Comparison of ENCODE assay signal across 22 cellular contexts in genomic region chr22:35378547-35379078, GRCh38. TPM values are rescaled to one million over a fixed set of nuclear protein-coding genes. Genes with fewer than 3 reads are reported as not detected.
DNase-seq lines count a peak whose midpoint lies in the region; ATAC-seq, FAIRE-seq and TF ChIP-seq lines count a peak whose summit lies in the region.
"Had no signal": no experiment of that assay in that cellular context is flagged by ENCODE, and none has a peak within 500 bp of the region (broad histone marks: within the 10 kb centered on the region; RNA-seq: fewer than 3 reads in every experiment).

No MANE protein-coding gene starts in this region.

- ATAC-seq in HepG2 (peak; percentile 22), right lobe of liver (no peak), HG03432 (IDR thresholded peaks at IDR 0.05; ENCODE audit: unreplicated experiment) (no peak)
- no peak for ATAC-seq in activated T-cell treated with anti-CD3 and anti-CD28 coated beads, Interleukin-2, amount 50 U/mL, for 72 hours (replicated peaks in 1 of 2)
- ATAC-seq: T-cell had no signal

- no peak for TF ChIP-seq RAD21 in HepG2 (CRISPR knock-in tag; IDR thresholded peaks at IDR 0.05)
- no peak for TF ChIP-seq RAD21 in H1 (IDR thresholded peaks at IDR 0.05 in 1 of 2, conservative IDR thresholded peaks at IDR 0.05 in 1 of 2; ENCODE audit: low read depth in 2 of 2, low read length in 2 of 2)

- peak overlapping the region in 1 of 3 experiments; percentile 81; a peak in 2 of 6 replicates for H3K4me3 ChIP-seq in HepG2 (replicated peaks in 1 of 3; ENCODE audit: insufficient read depth in 1 of 3, low read depth in 2 of 3, low read length in 3 of 3)
- no peak overlapping the region for H3K4me3 ChIP-seq in right lobe of liver
- H3K4me3 ChIP-seq in H1 (ENCODE audit: extremely low read depth in 1 of 4, insufficient read depth in 2 of 4, low read depth in 3 of 4, low read length in 4 of 4) = no peak overlapping the region
- H3K4me3 ChIP-seq in breast epithelium = no peak overlapping the region
- H3K4me3 ChIP-seq: BLaER1, left ventricle myocardium inferior had no signal

- peaks cover 2% of the 10 kb centered on the region; the same call in 1 of the 2 replicates for H3K79me1 ChIP-seq in H1 (ENCODE audit: low read depth, low read length)

- H3K9ac ChIP-seq in HepG2 (ENCODE audit: insufficient read depth, low read depth, low read length) (peak overlapping the region; percentile 21; the same call in 1 of the 2 replicates), H1 (replicated peaks in 1 of 4; ENCODE audit: extremely low read depth in 1 of 4, low read depth in 3 of 4, low read length in 3 of 4) (no peak overlapping the region)
- H3K9ac ChIP-seq: BLaER1, KMS-11 had no signal

- peak overlapping the region; percentile 92 for H3K27ac Mint-ChIP-seq in progenitor cell of endocrine pancreas
- H3K27ac Mint-ChIP-seq in activated T-cell treated with anti-CD3 and anti-CD28 coated beads, Interleukin-2, amount 50 U/mL, for 72 hours = no peak overlapping the region
- H3K27ac Mint-ChIP-seq: T-cell had no signal

- peak overlapping the region; percentile 95 for H3K4me2 ChIP-seq in HepG2 (ENCODE audit: low read depth, low read length)
- 0 out of 4 replicates have a peak overlapping the region, but pooled peaks have one; percentile 28 to 30 for H3K4me2 ChIP-seq in H1 (ENCODE audit: insufficient read depth in 1 of 2, low read depth in 2 of 2, low read length in 2 of 2)
- H3K4me2 ChIP-seq: KMS-11 had no signal

- peaks cover 20% of the 10 kb centered on the region for H3K79me2 ChIP-seq in HepG2 (ENCODE audit: insufficient read depth, low read length)
- H3K79me2 ChIP-seq in H1 (ENCODE audit: control insufficient read depth in 1 of 2, insufficient read depth in 2 of 2, low read length in 2 of 2) = peaks cover 0 to 4% of the 10 kb centered on the region in 2 experiments; a peak in 1 of 4 replicates

- peak overlapping the region; percentile 91 for H2BK12ac ChIP-seq in H1 (ENCODE audit: low read depth, low read length)

- H2BK15ac ChIP-seq in H1 (ENCODE audit: low read length) = no peak overlapping the region

- DNase-seq in HepG2 (ENCODE audit: low spot score) = peak; percentile 47
- no peak for DNase-seq in right lobe of liver
- no peak for DNase-seq in H1 (ENCODE audit: low read depth in 1 of 2, low spot score in 2 of 2)
- DNase-seq in progenitor cell of endocrine pancreas (ENCODE audit: low spot score, unreplicated experiment) = no peak
- no peak for DNase-seq in breast epithelium (ENCODE audit: low spot score in 2 of 2)
- no peak for DNase-seq in activated T-cell treated with anti-CD3 and anti-CD28 coated beads, Interleukin-2, amount 50 U/mL, for 72 hours
- DNase-seq in cerebellar cortex (ENCODE audit: low spot score) = no peak
- DNase-seq: activated CD4-positive, alpha-beta T cell treated with anti-CD3 and anti-CD28 coated beads, Interleukin-2, amount 50 U/mL, for 1 hour; activated CD8-positive, alpha-beta memory T cell treated with anti-CD3 and anti-CD28 coated beads, Interleukin-2, amount 50 U/mL, for 4 hours; activated gamma-delta T cell; effector memory CD4-positive, alpha-beta T cell; glutamatergic neuron; left ventricle myocardium inferior; NCI-H2081; SHP77; stimulated activated CD4-positive, alpha-beta T cell treated with anti-CD3 and anti-CD28 coated beads, Interleukin-15, amount 100 ng/mL, for 24 hours; T-cell had no signal

- peak overlapping the region; percentile 44 for H3K4me3 Mint-ChIP-seq in progenitor cell of endocrine pancreas (ENCODE audit: low read depth)
- H3K4me3 Mint-ChIP-seq in activated T-cell treated with anti-CD3 and anti-CD28 coated beads, Interleukin-2, amount 50 U/mL, for 72 hours = no peak overlapping the region
- H3K4me3 Mint-ChIP-seq: T-cell had no signal

- H4K20me1 ChIP-seq in HepG2 (ENCODE audit: insufficient read depth, low read length) = peaks cover 3% of the 10 kb centered on the region; the same call in 1 of the 2 replicates
- H4K20me1 ChIP-seq in H1 (replicated peaks in 1 of 2; ENCODE audit: control insufficient read depth in 1 of 2, insufficient read depth in 2 of 2, low read length in 2 of 2) = no peaks in the 10 kb centered on the region
- H4K20me1 ChIP-seq: BLaER1 had no signal

- TF ChIP-seq CTCF in HepG2 (CRISPR knock-in tag; IDR thresholded peaks at IDR 0.05) = no peak
- no peak for TF ChIP-seq CTCF in right lobe of liver (IDR thresholded peaks at IDR 0.05)
- no peak for TF ChIP-seq CTCF in H1 (IDR thresholded peaks at IDR 0.05; ENCODE audit: control extremely low read depth in 1 of 3, insufficient read depth in 1 of 3, low read depth in 1 of 3, low read length in 3 of 3)
- no peak for TF ChIP-seq CTCF in progenitor cell of endocrine pancreas (IDR thresholded peaks at IDR 0.05; ENCODE audit: unreplicated experiment)
- TF ChIP-seq CTCF in breast epithelium (IDR thresholded peaks at IDR 0.05) = no peak

- H3K9me3 Mint-ChIP-seq in progenitor cell of endocrine pancreas (ENCODE audit: low read depth) = no peaks in the 10 kb centered on the region
- no peaks in the 10 kb centered on the region for H3K9me3 Mint-ChIP-seq in activated T-cell treated with anti-CD3 and anti-CD28 coated beads, Interleukin-2, amount 50 U/mL, for 72 hours
- H3K9me3 Mint-ChIP-seq: T-cell had no signal

- intact Hi-C loops in HepG2 (cut with micrococcal nuclease; ENCODE audit: unreplicated experiment) = no loop called here
- intact Hi-C loops in right lobe of liver (cut with DNase I) = no loop called here
- intact Hi-C loops in breast epithelium (cut with DNase I; ENCODE audit: low total_unique reads) = no loop called here

- no peak overlapping the region for H4K8ac ChIP-seq in H1 (ENCODE audit: extremely low read depth, insufficient read depth, low read length)

- no peak overlapping the region for H2AFZ ChIP-seq in HepG2 (ENCODE audit: low read length)
- H2AFZ ChIP-seq in H1 (ENCODE audit: low read length) = no peak overlapping the region

- peak overlapping the region; percentile 52 for H3K18ac ChIP-seq in H1 (ENCODE audit: extremely low read depth, low read length)

- H2BK20ac ChIP-seq in H1 (ENCODE audit: low read length) = peak overlapping the region; percentile 15; the same call in 1 of the 2 replicates

- peak overlapping the region; percentile 76 for H3K27ac ChIP-seq in HepG2 (ENCODE audit: extremely low read length, insufficient read depth, low read length)
- peak overlapping the region in 1 of 3 donors; percentile 74 for H3K27ac ChIP-seq in right lobe of liver
- H3K27ac ChIP-seq in H1 (ENCODE audit: low read depth, low read length) = no peak overlapping the region
- H3K27ac ChIP-seq in breast epithelium = peak overlapping the region in 1 of 2 donors; percentile 75

- TF ChIP-seq POLR2A in HepG2 (IDR thresholded peaks at IDR 0.05; ENCODE audit: insufficient read depth in 1 of 2, low read depth in 2 of 2, low read length in 2 of 2) = no peak
- TF ChIP-seq POLR2A in right lobe of liver (IDR thresholded peaks at IDR 0.05) = no peak
- no peak for TF ChIP-seq POLR2A in H1 (IDR thresholded peaks at IDR 0.05; ENCODE audit: control extremely low read depth in 1 of 2, low read depth in 2 of 2, low read length in 2 of 2)
- TF ChIP-seq POLR2A in breast epithelium (IDR thresholded peaks at IDR 0.05) = no peak

- H3K36me3 ChIP-seq in HepG2 (replicated peaks in 1 of 2; ENCODE audit: control insufficient read depth in 1 of 2, insufficient read depth in 2 of 2, low read length in 2 of 2) = peaks cover 1 to 6% of the 10 kb centered on the region in 2 experiments; a peak in 4 of 5 replicates
- peaks cover 0 to 7% (median 0%) of the 10 kb centered on the region in 4 donors for H3K36me3 ChIP-seq in right lobe of liver
- H3K36me3 ChIP-seq in H1 (ENCODE audit: control insufficient read depth in 2 of 4, insufficient read depth in 4 of 4, low read length in 3 of 4) = 0 out of 8 replicates have a peak, but pooled peaks cover 0 to 3% (median 0%) of the 10 kb centered on the region in 4 experiments
- no peaks in the 10 kb centered on the region for H3K36me3 ChIP-seq in breast epithelium
- H3K36me3 ChIP-seq: BLaER1, left ventricle myocardium inferior had no signal

- 0 out of 2 replicates have a peak overlapping the region, but pooled peaks have one; percentile 20 for H2AK5ac ChIP-seq in H1 (ENCODE audit: low read depth, low read length)

- peak overlapping the region; percentile 28 for H4K5ac ChIP-seq in H1 (ENCODE audit: insufficient read length, low read depth, low read length)

- POLR2A ChIA-PET in HepG2 (lab: Yijun Ruan, JAX) (no interaction called here), H1 (lab: Charles Lee; ENCODE audit: partially characterized antibody) (interaction anchor here (57.4 kb wide), 1 partner anchor 36 kb away, joined by 1995 read pairs; the partner anchor contains the start of gene MCM5)

- H3K4me1 ChIP-seq in HepG2 (ENCODE audit: insufficient read depth, low read length) = peaks cover 87% of the 10 kb centered on the region
- H3K4me1 ChIP-seq in right lobe of liver = peaks cover 0 to 64% (median 16%) of the 10 kb centered on the region in 4 donors
- H3K4me1 ChIP-seq in H1 (replicated peaks in 1 of 4; ENCODE audit: control insufficient read depth in 3 of 4, insufficient read depth in 4 of 4, low read length in 3 of 4) = peaks cover 22 to 31% (median 26%) of the 10 kb centered on the region in 4 experiments
- H3K4me1 ChIP-seq in breast epithelium = no peaks in the 10 kb centered on the region

- H3K14ac ChIP-seq in H1 (ENCODE audit: insufficient read length) = no peak overlapping the region

- peaks cover 8% of the 10 kb centered on the region; the same call in 1 of the 2 replicates for H3K23me2 ChIP-seq in H1 (ENCODE audit: low read depth, low read length)

- H3K27me3 ChIP-seq in HepG2 (ENCODE audit: control insufficient read depth in 1 of 2, insufficient read depth in 2 of 2, low read length in 2 of 2) (no peaks in the 10 kb centered on the region; a peak in 1 of 5 replicates), right lobe of liver (no peaks in the 10 kb centered on the region), H1 (replicated peaks in 1 of 4; ENCODE audit: control insufficient read depth in 3 of 4, extremely low read depth in 1 of 4, insufficient read depth in 3 of 4, low read length in 3 of 4) (no peaks in the 10 kb centered on the region; a peak in 1 of 7 replicates), breast epithelium (no peaks in the 10 kb centered on the region)

- H3K56ac ChIP-seq in H1 (replicated peaks; ENCODE audit: insufficient read length, low read depth, low read length) = no peak overlapping the region

- peaks cover 47% of the 10 kb centered on the region for H3K4me1 Mint-ChIP-seq in progenitor cell of endocrine pancreas (ENCODE audit: low read depth)
- H3K4me1 Mint-ChIP-seq in activated T-cell treated with anti-CD3 and anti-CD28 coated beads, Interleukin-2, amount 50 U/mL, for 72 hours (ENCODE audit: low read depth) = peaks cover 17% of the 10 kb centered on the region

- no peak overlapping the region for H3K23ac ChIP-seq in H1 (ENCODE audit: insufficient read length)

- H3K36me3 Mint-ChIP-seq in progenitor cell of endocrine pancreas (ENCODE audit: insufficient read depth) = no peaks in the 10 kb centered on the region
- no peaks in the 10 kb centered on the region for H3K36me3 Mint-ChIP-seq in activated T-cell treated with anti-CD3 and anti-CD28 coated beads, Interleukin-2, amount 50 U/mL, for 72 hours (ENCODE audit: insufficient read depth in 2 of 2)
- H3K36me3 Mint-ChIP-seq: T-cell had no signal

- no TSS peak for BruUV-seq in HepG2 (replicated peaks; lab: Mats Ljungman, UMichigan)

- TF ChIP-seq EP300 in HepG2 (IDR thresholded peaks at IDR 0.05; ENCODE audit: low read depth in 2 of 2, low read length in 2 of 2) (peak in 1 of 2 experiments; percentile 24; a peak in 1 of 4 replicates), HepG2 (CRISPR knock-in tag; IDR thresholded peaks at IDR 0.05; ENCODE audit: borderline replicate concordance) (no peak), H1 (IDR thresholded peaks at IDR 0.05; ENCODE audit: borderline replicate concordance in 1 of 2, low read depth in 2 of 2, low read length in 2 of 2) (no peak)

- peak overlapping the region; percentile 67 for H2BK120ac ChIP-seq in H1 (replicated peaks; ENCODE audit: low read depth, low read length)

- no peaks in the 10 kb centered on the region for H3K27me3 Mint-ChIP-seq in progenitor cell of endocrine pancreas
- peaks cover 33% of the 10 kb centered on the region for H3K27me3 Mint-ChIP-seq in activated T-cell treated with anti-CD3 and anti-CD28 coated beads, Interleukin-2, amount 50 U/mL, for 72 hours (ENCODE audit: low read depth)

- 0% methylated on average over 5 of the region's 5 CpGs for WGBS in HepG2 (ENCODE audit: low lambda C conversion rate)
- WGBS in right lobe of liver (ENCODE audit: insufficient coverage, low coverage, low lambda C conversion rate, missing lambda C conversion rate) = 66% methylated on average over 4 of the region's 5 CpGs
- WGBS in H1 (ENCODE audit: extremely low coverage in 1 of 2, insufficient coverage in 1 of 2, insufficient read length in 1 of 2, insufficient replicate concordance in 2 of 2, low coverage in 1 of 2, low lambda C conversion rate in 2 of 2, missing lambda C conversion rate in 1 of 2), 2 experiments = 76% methylated on average over 5 of the region's 5 CpGs; no CpG with 5 or more reads in 1 of the 2 experiments

- peak overlapping the region; percentile 95; the same call in 1 of the 2 replicates for H2BK5ac ChIP-seq in H1 (ENCODE audit: low read depth, low read length)

- in situ Hi-C loops in HepG2 (cut with HindIII; ENCODE audit: extremely low pct_ligation_motif_present, low pct_unique_long_range_greater_than_20kb) = no loop called here

- CTCF ChIA-PET in HepG2 (lab: Yijun Ruan, JAX; ENCODE audit: low intra/inter-chr PET ratio, low total read pairs) (no interaction called here), H1 (lab: Charles Lee; ENCODE audit: partially characterized antibody) (no interaction called here)

- H4K91ac ChIP-seq in H1 (replicated peaks; ENCODE audit: insufficient read length, low read length) = peak overlapping the region; percentile 71

- no peaks in the 10 kb centered on the region for H3K9me3 ChIP-seq in HepG2 (ENCODE audit: low read length)
- H3K9me3 ChIP-seq in right lobe of liver = no peaks in the 10 kb centered on the region
- no peaks in the 10 kb centered on the region for H3K9me3 ChIP-seq in H1 (ENCODE audit: insufficient read depth in 2 of 2, low read depth in 1 of 2, low read length in 1 of 2)
- H3K9me3 ChIP-seq in breast epithelium = no peaks in the 10 kb centered on the region
- H3K9me3 ChIP-seq: BLaER1, left ventricle myocardium inferior had no signal

- H3K4ac ChIP-seq in H1 (replicated peaks; ENCODE audit: insufficient read length, low read depth, low read length) = no peak overlapping the region

- FAIRE-seq in HepG2 (lab: Jason Lieb, UNC) (no peak), H1 (lab: Jason Lieb, UNC) (no peak)
- FAIRE-seq: A204.1, D721Med had no signal

RNA-seq across cellular contexts. Expression of gene HMOX1, which starts 2.3 kb away (rescaled TPM):
- total RNA-seq in HepG2 (2016; rRNA removed; fragmentation: Illumina TruSeq; extraction: Trizol) (53.6 and 54.1 TPM in 2 replicates), right lobe of liver (100 to 1,000 TPM in 1 of 6 experiments, 10 to 100 TPM in 5; 15.7 to 255 (median 47.2) TPM), progenitor cell of endocrine pancreas (4.3 and 6.4 TPM in 2 replicates), breast epithelium (10 to 100 TPM; 11.5 to 38.6 (median 21.3) TPM)
- 12.4 and 15.7 TPM in 2 replicates for total RNA-seq in HepG2 (2016; cell fraction: cytosol; rRNA removed; fragmentation: Illumina TruSeq; extraction: Trizol; ENCODE audit: low read depth)
- total RNA-seq in HepG2 (2016; cell fraction: insoluble cytoplasmic fraction; rRNA removed; fragmentation: Illumina TruSeq; extraction: Trizol) = 43.9 and 54.4 TPM in 2 replicates
- total RNA-seq in HepG2 (2016; cell fraction: membrane; rRNA removed; fragmentation: Illumina TruSeq; extraction: Trizol) = 23.2 and 25.0 TPM in 2 replicates
- 22.0 and 26.2 TPM in 2 replicates for total RNA-seq in HepG2 (2016; cell fraction: nucleus; rRNA removed; fragmentation: Illumina TruSeq; extraction: Trizol)
- polyA plus RNA-seq in HepG2 (2011; rRNA removed) (60.5 and 67.4 TPM in 2 replicates), H1 (2011; rRNA removed) (39.2 and 41.6 TPM in 2 replicates)
- 42.4 and 72.7 TPM in 2 replicates for polyA plus RNA-seq in HepG2 (2011; cell fraction: cytosol; rRNA removed)
- 28.4 and 28.9 TPM in 2 replicates for polyA plus RNA-seq in HepG2 (2011; cell fraction: nucleus; rRNA removed)
- polyA plus RNA-seq in HepG2 (2012) = 27.8 and 42.7 TPM in 2 replicates
- 12.3 and 13.2 TPM in 2 replicates for polyA plus RNA-seq in HepG2 (2016; cell fraction: cytosol; fragmentation: Illumina TruSeq; extraction: Trizol; ENCODE audit: low read depth)
- 58.0 and 69.8 TPM in 2 replicates for polyA plus RNA-seq in HepG2 (2016; cell fraction: insoluble cytoplasmic fraction; fragmentation: Illumina TruSeq; extraction: Trizol; ENCODE audit: low read depth)
- polyA plus RNA-seq in HepG2 (2016; cell fraction: membrane; fragmentation: Illumina TruSeq; extraction: Trizol; ENCODE audit: low read depth) = 18.6 and 20.3 TPM in 2 replicates
- 47.4 and 49.7 TPM in 2 replicates for polyA plus RNA-seq in HepG2 (2016; cell fraction: nucleus; fragmentation: Illumina TruSeq; extraction: Trizol; ENCODE audit: insufficient read depth, low read depth)
- polyA minus RNA-seq in HepG2 (2011; rRNA and poly(A)+ RNA removed; ENCODE audit: low replicate concordance) = 12.4 and 47.0 TPM in 2 replicates
- 23.6 and 31.0 TPM in 2 replicates for polyA minus RNA-seq in HepG2 (2011; cell fraction: cytosol; rRNA and poly(A)+ RNA removed)
- polyA minus RNA-seq in HepG2 (2011; cell fraction: nucleus; rRNA and poly(A)+ RNA removed) = 8.1 and 10.9 TPM in 2 replicates
- total RNA-seq in H1 (2021; fragmentation: NEBNext Ultra II Directional; extraction: Animal tissue kit (Norgen Biotek cat#: 25700)) = 25.0 and 25.7 TPM in 2 replicates
- polyA plus RNA-seq in H1 (2011; cell fraction: cytosol; rRNA removed) = 28.6 TPM
- polyA plus RNA-seq in H1 (2011; cell fraction: nucleus; rRNA removed) = 19.6 TPM
- 20.2 to 27.4 TPM (median 24.8 TPM) in 4 replicates for polyA plus RNA-seq in H1 (2012, experiment 1 of 2)
- 29.7 TPM for polyA plus RNA-seq in H1 (2012, experiment 2 of 2)
- polyA plus RNA-seq in H1 (2013, experiment 1 of 2) = 23.9 TPM
- 27.9 TPM for polyA plus RNA-seq in H1 (2013, experiment 2 of 2)
- polyA minus RNA-seq in H1 (2011; rRNA and poly(A)+ RNA removed) = 8.0 and 8.7 TPM in 2 replicates
- 7.7 TPM for polyA minus RNA-seq in H1 (2011; cell fraction: cytosol; rRNA and poly(A)+ RNA removed)
- 9.2 TPM for polyA minus RNA-seq in H1 (2011; cell fraction: nucleus; rRNA and poly(A)+ RNA removed)
- total RNA-seq in activated T-cell treated with anti-CD3 and anti-CD28 coated beads, Interleukin-2, amount 50 U/mL, for 72 hours = under 1 TPM; 0.34 to 0.76 TPM

RNA-seq across cellular contexts. Expression of gene MCM5, which starts 21.3 kb away (rescaled TPM):
- total RNA-seq in HepG2 (2016; rRNA removed; fragmentation: Illumina TruSeq; extraction: Trizol) = 87.1 and 93.5 TPM in 2 replicates
- 36.4 and 41.9 TPM in 2 replicates for total RNA-seq in HepG2 (2016; cell fraction: cytosol; rRNA removed; fragmentation: Illumina TruSeq; extraction: Trizol; ENCODE audit: low read depth)
- 66.7 and 92.9 TPM in 2 replicates for total RNA-seq in HepG2 (2016; cell fraction: insoluble cytoplasmic fraction; rRNA removed; fragmentation: Illumina TruSeq; extraction: Trizol)
- 53.5 and 61.3 TPM in 2 replicates for total RNA-seq in HepG2 (2016; cell fraction: membrane; rRNA removed; fragmentation: Illumina TruSeq; extraction: Trizol)
- total RNA-seq in HepG2 (2016; cell fraction: nucleus; rRNA removed; fragmentation: Illumina TruSeq; extraction: Trizol) = 65.1 and 73.9 TPM in 2 replicates
- polyA plus RNA-seq in HepG2 (2011; rRNA removed) = 35.0 and 40.2 TPM in 2 replicates
- 19.1 and 35.5 TPM in 2 replicates for polyA plus RNA-seq in HepG2 (2011; cell fraction: cytosol; rRNA removed)
- polyA plus RNA-seq in HepG2 (2011; cell fraction: nucleus; rRNA removed) = 35.1 and 61.3 TPM in 2 replicates
- 24.2 and 36.5 TPM in 2 replicates for polyA plus RNA-seq in HepG2 (2012)
- 11.7 and 13.9 TPM in 2 replicates for polyA plus RNA-seq in HepG2 (2016; cell fraction: cytosol; fragmentation: Illumina TruSeq; extraction: Trizol; ENCODE audit: low read depth)
- 62.2 and 92.9 TPM in 2 replicates for polyA plus RNA-seq in HepG2 (2016; cell fraction: insoluble cytoplasmic fraction; fragmentation: Illumina TruSeq; extraction: Trizol; ENCODE audit: low read depth)
- polyA plus RNA-seq in HepG2 (2016; cell fraction: membrane; fragmentation: Illumina TruSeq; extraction: Trizol; ENCODE audit: low read depth) = 18.4 and 22.6 TPM in 2 replicates
- polyA plus RNA-seq in HepG2 (2016; cell fraction: nucleus; fragmentation: Illumina TruSeq; extraction: Trizol; ENCODE audit: insufficient read depth, low read depth) = 116 and 125 TPM in 2 replicates
- 190 and 207 TPM in 2 replicates for polyA minus RNA-seq in HepG2 (2011; rRNA and poly(A)+ RNA removed; ENCODE audit: low replicate concordance)
- polyA minus RNA-seq in HepG2 (2011; cell fraction: cytosol; rRNA and poly(A)+ RNA removed) = 29.2 and 59.2 TPM in 2 replicates
- 25.5 and 42.9 TPM in 2 replicates for polyA minus RNA-seq in HepG2 (2011; cell fraction: nucleus; rRNA and poly(A)+ RNA removed)
- 10 to 100 TPM in 4 of 6 experiments, 1 to 10 TPM in 2; 6.7 to 35.9 (median 13.4) TPM for total RNA-seq in right lobe of liver
- 297 and 305 TPM in 2 replicates for total RNA-seq in H1 (2021; fragmentation: NEBNext Ultra II Directional; extraction: Animal tissue kit (Norgen Biotek cat#: 25700))
- polyA plus RNA-seq in H1 (2011; rRNA removed) = 210 and 243 TPM in 2 replicates
- polyA plus RNA-seq in H1 (2011; cell fraction: cytosol; rRNA removed) = 212 TPM
- polyA plus RNA-seq in H1 (2011; cell fraction: nucleus; rRNA removed) = 524 TPM
- 221 to 290 TPM (median 254 TPM) in 4 replicates for polyA plus RNA-seq in H1 (2012, experiment 1 of 2)
- polyA plus RNA-seq in H1 (2012, experiment 2 of 2) = 144 TPM
- 120 TPM for polyA plus RNA-seq in H1 (2013, experiment 1 of 2)
- polyA plus RNA-seq in H1 (2013, experiment 2 of 2) = 108 TPM
- 447 and 449 TPM in 2 replicates for polyA minus RNA-seq in H1 (2011; rRNA and poly(A)+ RNA removed)
- polyA minus RNA-seq in H1 (2011; cell fraction: cytosol; rRNA and poly(A)+ RNA removed) = 271 TPM
- 249 TPM for polyA minus RNA-seq in H1 (2011; cell fraction: nucleus; rRNA and poly(A)+ RNA removed)
- total RNA-seq in progenitor cell of endocrine pancreas = 84.8 and 92.8 TPM in 2 replicates
- 10 to 100 TPM; 16.4 to 23.3 (median 16.8) TPM for total RNA-seq in breast epithelium
- 100 to 1,000 TPM; 290 to 370 TPM for total RNA-seq in activated T-cell treated with anti-CD3 and anti-CD28 coated beads, Interleukin-2, amount 50 U/mL, for 72 hours

Comparison
In these comparisons a context has a peak if more than half of its experiments do, and no peak if none do; other contexts are left out.
1. Of the 41 proteins assayed by ChIP-seq in both HepG2 and H1: peak only in HepG2: ASH2L, HDAC2 and MAX; only in H1: none; in both: none; in neither: 37; mixed calls (peak in some experiments, not most) for 1.